ENCODE assay signal across 8 cellular contexts in the genomic region with DNA sequence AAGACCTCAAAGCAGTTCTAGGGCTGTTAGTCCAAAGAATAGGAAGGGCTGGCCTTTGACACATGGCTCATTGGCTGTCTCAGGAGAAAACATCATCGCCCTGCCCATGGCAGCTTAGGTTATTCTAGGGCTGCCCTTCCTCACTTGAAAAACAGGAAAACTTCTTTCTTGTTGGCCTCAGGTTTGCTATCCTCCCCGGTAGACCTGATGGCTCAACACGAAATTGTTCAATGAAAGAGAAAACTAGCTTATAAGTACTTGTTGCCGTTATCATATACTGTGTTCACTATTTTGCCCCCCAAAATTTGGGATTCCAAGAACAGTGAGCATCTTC. TPM values are rescaled to one million over a fixed set of nuclear protein-coding genes. Genes with fewer than 3 reads are reported as not detected.
DNase-seq lines count a peak whose midpoint lies in the region; ATAC-seq and TF ChIP-seq lines count a peak whose summit lies in the region.

No MANE protein-coding gene starts in this region.

- peaks cover 20% of the 10 kb centered on the region for H3K4me1 ChIP-seq in OCI-LY3 (ENCODE audit: low read length)

- H3K9ac ChIP-seq in OCI-LY3 (ENCODE audit: low read length) = peak overlapping the region; percentile 92

- H3K9me3 ChIP-seq in CD4-positive, alpha-beta T cell (ENCODE audit: control insufficient read depth, low read length) = no peaks in the 10 kb centered on the region
- no peaks in the 10 kb centered on the region for H3K9me3 ChIP-seq in OCI-LY3 (ENCODE audit: insufficient read depth, low read length)

- POLR2A ChIA-PET in CD4-positive, alpha-beta T cell (lab: Charles Lee) = interaction anchor here (0.8 to 1.4 kb wide), 3 partner anchors 48 to 163 kb away, joined by 3 to 8 read pairs (median 3); partner anchors contain the start of genes MINDY2 and RNF111

- H3K4me3 Mint-ChIP-seq in CD4-positive, alpha-beta T cell = peak overlapping the region; percentile 96
- peak overlapping the region; percentile 98 for H3K4me3 Mint-ChIP-seq in neural crest cell

- TF ChIP-seq CTCF in CD4-positive, alpha-beta T cell (IDR thresholded peaks at IDR 0.05) = no peak
- TF ChIP-seq CTCF in OCI-LY3 (IDR thresholded peaks at IDR 0.05; ENCODE audit: low read depth, low read length) (no peak), epithelial cell of esophagus (IDR thresholded peaks at IDR 0.05; ENCODE audit: insufficient read depth, low read depth, low read length, missing control alignments) (no peak), neural crest cell (conservative IDR thresholded peaks at IDR 0.05) (peak; percentile 12)

- peak overlapping the region; percentile 96 for H3K27ac ChIP-seq in CD4-positive, alpha-beta T cell (ENCODE audit: low read depth, low read length)
- H3K27ac ChIP-seq in OCI-LY3 (ENCODE audit: low read length) = peak overlapping the region; percentile 89

- H3K4me1 Mint-ChIP-seq in CD4-positive, alpha-beta T cell (ENCODE audit: low read depth) = peaks cover 34% of the 10 kb centered on the region
- peaks cover 29% of the 10 kb centered on the region for H3K4me1 Mint-ChIP-seq in neural crest cell

- peaks cover 33% of the 10 kb centered on the region for H3K36me3 Mint-ChIP-seq in CD4-positive, alpha-beta T cell (ENCODE audit: low read depth)
- H3K36me3 Mint-ChIP-seq in neural crest cell (ENCODE audit: low read depth) = peaks cover 2% of the 10 kb centered on the region

- ATAC-seq in CD4-positive, alpha-beta T cell (ENCODE audit: poor library complexity) = no peak
- ATAC-seq in HG02763 (IDR thresholded peaks at IDR 0.05; ENCODE audit: unreplicated experiment) = no peak
- ATAC-seq in HG03159 (IDR thresholded peaks at IDR 0.05; ENCODE audit: unreplicated experiment) = no peak

- peaks cover 6% of the 10 kb centered on the region for H3K36me3 ChIP-seq in OCI-LY3 (replicated peaks; ENCODE audit: low read depth, low read length)

- CTCF ChIA-PET in CD4-positive, alpha-beta T cell (lab: Charles Lee) = no interaction called here

- H3K27ac Mint-ChIP-seq in CD4-positive, alpha-beta T cell = peak overlapping the region; percentile 99
- H3K27ac Mint-ChIP-seq in neural crest cell (ENCODE audit: unreplicated experiment) = peak overlapping the region; percentile 100

- no peaks in the 10 kb centered on the region for H3K9me3 Mint-ChIP-seq in CD4-positive, alpha-beta T cell
- H3K9me3 Mint-ChIP-seq in neural crest cell = no peaks in the 10 kb centered on the region

- no peaks in the 10 kb centered on the region for H3K27me3 ChIP-seq in CD4-positive, alpha-beta T cell (ENCODE audit: control insufficient read depth, insufficient read depth, low read length)
- no peaks in the 10 kb centered on the region for H3K27me3 ChIP-seq in OCI-LY3 (ENCODE audit: low read depth, low read length)

- peak overlapping the region; percentile 95 for H3K4me2 ChIP-seq in OCI-LY3 (ENCODE audit: low read length)

- peaks cover 41% of the 10 kb centered on the region for H3K79me2 ChIP-seq in OCI-LY3 (ENCODE audit: low read length)

- no peak for DNase-seq in CD4-positive, alpha-beta T cell
- DNase-seq in epithelial cell of esophagus (ENCODE audit: low read depth) = no peak
- DNase-seq in neural crest cell (ENCODE audit: low read depth, low spot score) = no peak
- no peak for DNase-seq in NCI-H1436 (lab: John Stamatoyannopoulos, UW)
- no peak for DNase-seq in glomerular visceral epithelial cell (ENCODE audit: extremely low spot score)

- H3K4me3 ChIP-seq in OCI-LY3 (ENCODE audit: low read length) (peak overlapping the region; percentile 95), epithelial cell of esophagus (ENCODE audit: low read length) (peak overlapping the region; percentile 51)

- intact Hi-C loops in CD4-positive, alpha-beta T cell (cut with DNase I, micrococcal nuclease) = loop anchor here (2.0 to 10.0 kb wide), 6 partner anchors 51 to 1551 kb away; partner anchors contain the start of genes ADAM10 (in 1 of the 2), BNIP2 (in 1 of the 2), GTF2A2 (in 1 of the 2) and MINDY2 (in 1 of the 2)

- H4K20me1 ChIP-seq in OCI-LY3 (ENCODE audit: insufficient read depth, low read length) = peaks cover 8% of the 10 kb centered on the region

- H2AFZ ChIP-seq in OCI-LY3 (ENCODE audit: low read depth, low read length) = peak overlapping the region; percentile 85

- no peaks in the 10 kb centered on the region for H3K27me3 Mint-ChIP-seq in CD4-positive, alpha-beta T cell
- H3K27me3 Mint-ChIP-seq in neural crest cell (ENCODE audit: low read depth) = no peaks in the 10 kb centered on the region

RNA-seq across cellular contexts. Expression of gene SLTM, which starts 0.6 kb away (rescaled TPM):
- total RNA-seq in CD4-positive, alpha-beta T cell = 100 to 1,000 TPM; 183 to 189 TPM
- total RNA-seq in neural crest cell = 105 and 122 TPM in 2 replicates

RNA-seq across cellular contexts. Expression of gene RNF111, which starts 53.4 kb away (rescaled TPM):
- 10 to 100 TPM; 35.4 to 37.1 TPM for total RNA-seq in CD4-positive, alpha-beta T cell
- 37.4 and 37.7 TPM in 2 replicates for total RNA-seq in neural crest cell
